In genomic region chr16:4689091-4689671, GRCh38 we compare ENCODE assay signal across 19 cellular contexts. TPM values are rescaled to one million over a fixed set of nuclear protein-coding genes. Genes with fewer than 3 reads are reported as not detected.
A peak's percentile ranks its signal among the peaks of the same experiment; 100 is the strongest.
DNase-seq lines count a peak whose midpoint lies in the region; ATAC-seq and TF ChIP-seq lines count a peak whose summit lies in the region.
"Had no signal": no experiment of that assay in that cellular context is flagged by ENCODE, and none has a peak within 500 bp of the region (broad histone marks: within the 10 kb centered on the region; RNA-seq: fewer than 3 reads in every experiment).

No MANE protein-coding gene starts in this region.

- no peaks in the 10 kb centered on the region for H3K9me3 Mint-ChIP-seq in activated naive CD8-positive, alpha-beta T cell treated with anti-CD3 and anti-CD28 coated beads, Interleukin-2, amount 10 ng/mL, durations not matched to agents 7 days and 5 days
- H3K9me3 Mint-ChIP-seq in activated naive CD8-positive, alpha-beta T cell treated with anti-CD3 and anti-CD28 coated beads for 36 hours = no peaks in the 10 kb centered on the region
- H3K9me3 Mint-ChIP-seq: CD8-positive, alpha-beta memory T cell had no signal

- intact Hi-C loops in body of pancreas (cut with DNase I) = no loop called here

- H3K4me3 Mint-ChIP-seq in activated naive CD8-positive, alpha-beta T cell treated with anti-CD3 and anti-CD28 coated beads, Interleukin-2, amount 10 ng/mL, durations not matched to agents 7 days and 5 days = no peak overlapping the region
- H3K4me3 Mint-ChIP-seq in activated naive CD8-positive, alpha-beta T cell treated with anti-CD3 and anti-CD28 coated beads for 36 hours = no peak overlapping the region

- peak; percentile 27 for DNase-seq in activated naive CD8-positive, alpha-beta T cell treated with anti-CD3 and anti-CD28 coated beads, Interleukin-2, amount 10 ng/mL, durations not matched to agents 7 days and 5 days
- DNase-seq in activated naive CD8-positive, alpha-beta T cell treated with anti-CD3 and anti-CD28 coated beads for 36 hours = no peak
- DNase-seq in RWPE2 (ENCODE audit: low spot score) (peak; percentile 52), left lobe of liver (ENCODE audit: low spot score) (peak; percentile 56), ureter (ENCODE audit: low spot score) (peak; percentile 39), body of pancreas (no peak)
- DNase-seq in NK-92 treated with Interleukin-12 subunit alpha and Interleukin-12 subunit beta, amount 100 ng/mL, for 24 hours (lab: John Stamatoyannopoulos, UW) = no peak
- DNase-seq: 8988T, BE2C, DMS79, NCI-H1417 treated with DMSO at 0.1 percent for 48 hours, NCI-H2029 treated with DMSO at 0.1 percent for 48 hours, NCI-H774, SHP77 treated with DMSO at 0.1 percent for 48 hours had no signal

- TF ChIP-seq POLR2A in body of pancreas (IDR thresholded peaks at IDR 0.05) = no peak

- peaks cover 7% of the 10 kb centered on the region for H3K4me1 Mint-ChIP-seq in activated naive CD8-positive, alpha-beta T cell treated with anti-CD3 and anti-CD28 coated beads, Interleukin-2, amount 10 ng/mL, durations not matched to agents 7 days and 5 days
- H3K4me1 Mint-ChIP-seq in activated naive CD8-positive, alpha-beta T cell treated with anti-CD3 and anti-CD28 coated beads for 36 hours = peaks cover 6% of the 10 kb centered on the region

- no peak overlapping the region for H3K27ac Mint-ChIP-seq in activated naive CD8-positive, alpha-beta T cell treated with anti-CD3 and anti-CD28 coated beads, Interleukin-2, amount 10 ng/mL, durations not matched to agents 7 days and 5 days
- H3K27ac Mint-ChIP-seq in activated naive CD8-positive, alpha-beta T cell treated with anti-CD3 and anti-CD28 coated beads for 36 hours = no peak overlapping the region

- H3K9me3 ChIP-seq in RWPE2 (ENCODE audit: severe bottlenecking) = no peaks in the 10 kb centered on the region
- no peaks in the 10 kb centered on the region for H3K9me3 ChIP-seq in body of pancreas
- H3K9me3 ChIP-seq: BE2C, HAP-1 had no signal

- no peak for ATAC-seq in activated naive CD8-positive, alpha-beta T cell treated with anti-CD3 and anti-CD28 coated beads, Interleukin-2, amount 10 ng/mL, durations not matched to agents 7 days and 5 days (ENCODE audit: low read depth)
- ATAC-seq in RWPE2 (ENCODE audit: low read depth) (no peak), left lobe of liver (no peak), GM18519 (IDR thresholded peaks at IDR 0.05; ENCODE audit: low FRiP score, unreplicated experiment) (no peak), body of pancreas (no peak)
- ATAC-seq: SK-N-SH treated with all-trans-retinoic acid at 6 μM for 48 hours had no signal

- H3K4me3 ChIP-seq in RWPE2 (ENCODE audit: severe bottlenecking) (no peak overlapping the region), body of pancreas (no peak overlapping the region)
- H3K4me3 ChIP-seq: HAP-1 had no signal

- peaks cover 4% of the 10 kb centered on the region for H3K36me3 Mint-ChIP-seq in activated naive CD8-positive, alpha-beta T cell treated with anti-CD3 and anti-CD28 coated beads, Interleukin-2, amount 10 ng/mL, durations not matched to agents 7 days and 5 days
- H3K36me3 Mint-ChIP-seq in activated naive CD8-positive, alpha-beta T cell treated with anti-CD3 and anti-CD28 coated beads for 36 hours = no peaks in the 10 kb centered on the region

- H3K4me1 ChIP-seq in RWPE2 (ENCODE audit: insufficient read depth, poor library complexity, severe bottlenecking) (peaks cover 8% of the 10 kb centered on the region), body of pancreas (peaks cover 12% of the 10 kb centered on the region)

- POLR2A ChIA-PET in activated naive CD8-positive, alpha-beta T cell treated with anti-CD3 and anti-CD28 coated beads, Interleukin-2, amount 10 ng/mL, durations not matched to agents 7 days and 5 days (lab: Charles Lee) = no interaction called here

- no peaks in the 10 kb centered on the region for H3K27me3 Mint-ChIP-seq in activated naive CD8-positive, alpha-beta T cell treated with anti-CD3 and anti-CD28 coated beads, Interleukin-2, amount 10 ng/mL, durations not matched to agents 7 days and 5 days
- H3K27me3 Mint-ChIP-seq in activated naive CD8-positive, alpha-beta T cell treated with anti-CD3 and anti-CD28 coated beads for 36 hours = no peaks in the 10 kb centered on the region
- H3K27me3 Mint-ChIP-seq: CD8-positive, alpha-beta memory T cell had no signal

- H3K27me3 ChIP-seq in RWPE2 (ENCODE audit: insufficient read depth, poor library complexity, severe bottlenecking) = no peaks in the 10 kb centered on the region
- H3K27me3 ChIP-seq in body of pancreas = no peaks in the 10 kb centered on the region
- H3K27me3 ChIP-seq: BE2C had no signal

- TF ChIP-seq CTCF in RWPE2 (IDR thresholded peaks at IDR 0.05; ENCODE audit: poor library complexity, severe bottlenecking) = no peak
- no peak for TF ChIP-seq CTCF in body of pancreas (IDR thresholded peaks at IDR 0.05)

- 89 to 91% methylated on average over 18 to 21 of the region's 21 CpGs for WGBS in body of pancreas, 2 donors

- H3K36me3 ChIP-seq in RWPE2 (ENCODE audit: low read depth) (peaks cover 22% of the 10 kb centered on the region), body of pancreas (replicated peaks in 1 of 2; ENCODE audit: insufficient read depth in 1 of 2, low read depth in 2 of 2) (peaks cover 0 to 7% of the 10 kb centered on the region in 2 donors)

- H3K27ac ChIP-seq in RWPE2 (ENCODE audit: poor library complexity, severe bottlenecking) = no peak overlapping the region
- H3K27ac ChIP-seq in body of pancreas = no peak overlapping the region

RNA-seq across cellular contexts. Expression of gene NUDT16L1, which starts 4.2 kb away (rescaled TPM):
- 10 to 100 TPM; 40.7 to 42.7 TPM for total RNA-seq in activated naive CD8-positive, alpha-beta T cell treated with anti-CD3 and anti-CD28 coated beads, Interleukin-2, amount 10 ng/mL, durations not matched to agents 7 days and 5 days
- 10 to 100 TPM; 26.5 to 29.1 TPM for total RNA-seq in activated naive CD8-positive, alpha-beta T cell treated with anti-CD3 and anti-CD28 coated beads for 36 hours
- total RNA-seq in left lobe of liver (40.4 TPM), ureter (33.1 TPM), body of pancreas (10 to 100 TPM; 18.7 to 25.4 TPM)

RNA-seq across cellular contexts. Expression of gene ANKS3, which starts 44.9 kb away (rescaled TPM):
- total RNA-seq in activated naive CD8-positive, alpha-beta T cell treated with anti-CD3 and anti-CD28 coated beads, Interleukin-2, amount 10 ng/mL, durations not matched to agents 7 days and 5 days = 10 to 100 TPM; 20.4 to 20.5 TPM
- 10 to 100 TPM; 12.1 to 16.1 TPM for total RNA-seq in activated naive CD8-positive, alpha-beta T cell treated with anti-CD3 and anti-CD28 coated beads for 36 hours
- total RNA-seq in left lobe of liver (10.6 TPM), ureter (35.3 TPM), body of pancreas (10 to 100 TPM; 16.6 to 64.9 TPM)

RNA-seq across cellular contexts. Expression of gene DNAAF8, which starts 45.2 kb away (rescaled TPM):
- total RNA-seq in activated naive CD8-positive, alpha-beta T cell treated with anti-CD3 and anti-CD28 coated beads, Interleukin-2, amount 10 ng/mL, durations not matched to agents 7 days and 5 days = under 1 TPM in 1 of 2 experiments, not detected in 1; 0.23 TPM
- under 1 TPM; 0.10 to 0.62 TPM for total RNA-seq in activated naive CD8-positive, alpha-beta T cell treated with anti-CD3 and anti-CD28 coated beads for 36 hours
- 0.45 TPM for total RNA-seq in left lobe of liver
- total RNA-seq in ureter = 0.91 TPM
- under 1 TPM; under 0.01 to 0.26 TPM for total RNA-seq in body of pancreas
- total RNA-seq: HT1080 had no signal

Comparison
In these comparisons a context has a peak if more than half of its experiments do, and no peak if none do; other contexts are left out.
1. DNase-seq: peak in activated naive CD8-positive, alpha-beta T cell treated with anti-CD3 and anti-CD28 coated beads, Interleukin-2, amount 10 ng/mL, durations not matched to agents 7 days and 5 days (single experiment), RWPE2 (single experiment), left lobe of liver (single experiment) and ureter (single experiment); none in activated naive CD8-positive, alpha-beta T cell treated with anti-CD3 and anti-CD28 coated beads for 36 hours (single experiment), NK-92 treated with Interleukin-12 subunit alpha and Interleukin-12 subunit beta, amount 100 ng/mL, for 24 hours (single experiment) and body of pancreas (0 of 4).